Comparison of ENCODE assay signal across 30 cellular contexts in the genomic region with DNA sequence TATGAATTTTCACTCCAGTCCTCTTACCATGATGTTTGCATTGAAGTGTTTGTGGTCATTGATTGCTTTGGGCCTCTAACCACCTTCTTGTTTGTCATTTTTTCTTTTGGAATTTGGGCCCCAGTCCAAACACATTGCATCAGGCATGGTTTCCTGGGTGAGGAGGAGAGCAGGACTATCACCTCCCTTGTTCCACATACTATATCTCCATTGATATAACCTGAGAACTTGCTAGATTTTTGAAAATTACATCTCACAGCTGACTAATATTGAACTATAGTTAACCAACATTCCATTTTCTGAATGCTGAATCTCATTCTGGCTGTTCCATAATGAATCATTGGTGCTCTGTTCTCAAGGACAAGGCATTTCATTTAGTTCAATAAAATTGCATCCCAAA.
DNase-seq lines count a peak whose midpoint lies in the region; ATAC-seq, FAIRE-seq and TF ChIP-seq lines count a peak whose summit lies in the region.
"Had no signal": no experiment of that assay in that cellular context is flagged by ENCODE, and none has a peak within 500 bp of the region (broad histone marks: within the 10 kb centered on the region; RNA-seq: fewer than 3 reads in every experiment).

No MANE protein-coding gene starts in this region.

- H3K79me2 ChIP-seq in K562 (ENCODE audit: control insufficient read depth, insufficient read depth, low read length): no peaks in the 10 kb centered on the region
- no peaks in the 10 kb centered on the region for H3K79me2 ChIP-seq in HepG2 (ENCODE audit: insufficient read depth, low read length)

- H3K4me1 ChIP-seq in K562 (replicated peaks in 1 of 2; ENCODE audit: control insufficient read depth in 2 of 2, insufficient read depth in 2 of 2, low read length in 2 of 2) (no peaks in the 10 kb centered on the region; a peak in 4 of 5 replicates), HepG2 (ENCODE audit: insufficient read depth, low read length) (peaks cover 42% of the 10 kb centered on the region), spleen (peaks cover 0 to 53% (median 28%) of the 10 kb centered on the region in 6 donors)

- no TSS peak for BruUV-seq in Calu3 (replicated peaks; lab: Mats Ljungman, UMichigan)
- BruUV-seq in K562 (replicated peaks; lab: Mats Ljungman, UMichigan): no TSS peak
- BruUV-seq in HepG2 (replicated peaks; lab: Mats Ljungman, UMichigan): no TSS peak

- H3K36me3 ChIP-seq in K562 (ENCODE audit: control insufficient read depth, insufficient read depth, low read length) (no peaks in the 10 kb centered on the region), HepG2 (replicated peaks in 1 of 2; ENCODE audit: control insufficient read depth in 1 of 2, insufficient read depth in 2 of 2, low read length in 2 of 2) (no peaks in the 10 kb centered on the region), H7 (replicated peaks; ENCODE audit: control insufficient read depth, insufficient read depth, low read length) (no peaks in the 10 kb centered on the region), spleen (no peaks in the 10 kb centered on the region)
- H3K36me3 ChIP-seq: colonic mucosa, MG63, neutrophil, sigmoid colon had no signal

- H3K27me3 Mint-ChIP-seq in Calu3 (ENCODE audit: unreplicated experiment): no peaks in the 10 kb centered on the region
- H3K27me3 Mint-ChIP-seq: activated CD4-positive, alpha-beta T cell treated with anti-CD3 and anti-CD28 coated beads, Interleukin-2, amount 10 ng/mL, durations not matched to agents 7 days and 5 days; brain; CD4-positive, alpha-beta memory T cell; progenitor cell of endocrine pancreas had no signal

- no peak for TF ChIP-seq CTCF in Calu3 (IDR thresholded peaks at IDR 0.05; ENCODE audit: unreplicated experiment)
- no peak for TF ChIP-seq CTCF in K562 (IDR thresholded peaks at IDR 0.05 in 2 of 3, conservative IDR thresholded peaks at IDR 0.05 in 1 of 3; ENCODE audit: insufficient read depth in 2 of 3, low read depth in 1 of 3, low read length in 3 of 3)
- TF ChIP-seq CTCF in HepG2 (CRISPR knock-in tag; IDR thresholded peaks at IDR 0.05): no peak
- no peak for TF ChIP-seq CTCF in spleen (IDR thresholded peaks at IDR 0.05 in 8 of 11, conservative IDR thresholded peaks at IDR 0.05 in 3 of 11)

- no peak overlapping the region for H3K9ac ChIP-seq in K562 (ENCODE audit: insufficient read depth in 1 of 2, low read depth in 2 of 2, low read length in 2 of 2)
- no peak overlapping the region for H3K9ac ChIP-seq in HepG2 (ENCODE audit: insufficient read depth, low read depth, low read length)

- H3K4me2 ChIP-seq in K562 (ENCODE audit: insufficient read depth, low read length): no peak overlapping the region
- H3K4me2 ChIP-seq in HepG2 (ENCODE audit: low read depth, low read length): no peak overlapping the region

- FAIRE-seq in K562 (lab: Jason Lieb, UNC): no peak
- no peak for FAIRE-seq in HepG2 (lab: Jason Lieb, UNC)
- FAIRE-seq: A204.1, frontal cortex, GM12892 had no signal

- no peaks in the 10 kb centered on the region for H3K9me3 Mint-ChIP-seq in Calu3 (ENCODE audit: low read depth, unreplicated experiment)
- H3K9me3 Mint-ChIP-seq: activated CD4-positive, alpha-beta T cell treated with anti-CD3 and anti-CD28 coated beads, Interleukin-2, amount 10 ng/mL, durations not matched to agents 7 days and 5 days; CD4-positive, alpha-beta memory T cell had no signal

- H3K27ac ChIP-seq in K562 (ENCODE audit: extremely low read depth, low read depth, low read length): no peak overlapping the region
- no peak overlapping the region for H3K27ac ChIP-seq in HepG2 (ENCODE audit: extremely low read length, insufficient read depth, low read length)
- H3K27ac ChIP-seq in spleen: no peak overlapping the region
- H3K27ac ChIP-seq: colonic mucosa, neutrophil, sigmoid colon, testis had no signal

- H3K9me3 ChIP-seq in K562 (replicated peaks; ENCODE audit: control insufficient read depth, insufficient read depth, low read depth, low read length) (no peaks in the 10 kb centered on the region), HepG2 (ENCODE audit: low read length) (no peaks in the 10 kb centered on the region), spleen (no peaks in the 10 kb centered on the region)
- H3K9me3 ChIP-seq: colonic mucosa, MG63, neutrophil, sigmoid colon, testis had no signal

- TF ChIP-seq EP300 in K562 (IDR thresholded peaks at IDR 0.05; ENCODE audit: low read length) (no peak), HepG2 (IDR thresholded peaks at IDR 0.05; ENCODE audit: low read depth in 2 of 2, low read length in 2 of 2) (peak in 1 of 2 experiments; percentile 80; a peak in 2 of 4 replicates), HepG2 (CRISPR knock-in tag; IDR thresholded peaks at IDR 0.05; ENCODE audit: borderline replicate concordance) (no peak)

- ATAC-seq in K562 (no peak), HepG2 (no peak)
- ATAC-seq: left colon had no signal

- peaks cover 55% of the 10 kb centered on the region for H3K4me1 Mint-ChIP-seq in Calu3 (ENCODE audit: low read depth, unreplicated experiment)

- in situ Hi-C loops in K562 (cut with MboI) (no loop called here), HepG2 (cut with HindIII; ENCODE audit: extremely low pct_ligation_motif_present, low pct_unique_long_range_greater_than_20kb) (no loop called here), KBM-7 (cut with MboI; ENCODE audit: low pct_unique_long_range_greater_than_20kb, low sequenced_read_pairs) (no loop called here)

- TF ChIP-seq RAD21 in K562 (CRISPR knock-in tag; conservative IDR thresholded peaks at IDR 0.05 in 1 of 2, IDR thresholded peaks at IDR 0.05 in 1 of 2) (no peak), HepG2 (CRISPR knock-in tag; IDR thresholded peaks at IDR 0.05) (no peak)

- no peaks in the 10 kb centered on the region for H3K27me3 ChIP-seq in K562 (ENCODE audit: control insufficient read depth in 2 of 2, insufficient read depth in 2 of 2, low read length in 2 of 2)
- no peaks in the 10 kb centered on the region for H3K27me3 ChIP-seq in HepG2 (ENCODE audit: control insufficient read depth in 1 of 2, insufficient read depth in 2 of 2, low read length in 2 of 2)
- H3K27me3 ChIP-seq in H7 (ENCODE audit: control insufficient read depth, insufficient read depth, low read length): no peaks in the 10 kb centered on the region
- no peaks in the 10 kb centered on the region for H3K27me3 ChIP-seq in spleen (replicated peaks in 1 of 7)
- H3K27me3 ChIP-seq: colonic mucosa, MG63, neutrophil, sigmoid colon, testis had no signal

- no peak overlapping the region for H3K4me3 Mint-ChIP-seq in Calu3 (ENCODE audit: low read depth, unreplicated experiment)
- H3K4me3 Mint-ChIP-seq: activated CD4-positive, alpha-beta T cell treated with anti-CD3 and anti-CD28 coated beads, Interleukin-2, amount 10 ng/mL, durations not matched to agents 7 days and 5 days; brain; CD4-positive, alpha-beta memory T cell had no signal

- no peak for TF ChIP-seq POLR2A in K562 (conservative IDR thresholded peaks at IDR 0.05)
- no peak for TF ChIP-seq POLR2A in HepG2 (IDR thresholded peaks at IDR 0.05; ENCODE audit: insufficient read depth in 1 of 2, low read depth in 2 of 2, low read length in 2 of 2)
- TF ChIP-seq POLR2A in spleen (IDR thresholded peaks at IDR 0.05): no peak

- H3K27ac Mint-ChIP-seq in Calu3 (ENCODE audit: unreplicated experiment): peak overlapping the region; percentile 71
- H3K27ac Mint-ChIP-seq: activated CD4-positive, alpha-beta T cell treated with anti-CD3 and anti-CD28 coated beads, Interleukin-2, amount 10 ng/mL, durations not matched to agents 7 days and 5 days; CD4-positive, alpha-beta memory T cell; progenitor cell of endocrine pancreas had no signal

- CTCF ChIA-PET in Calu3 (lab: Charles Lee): no interaction called here
- CTCF ChIA-PET in K562 (lab: Yijun Ruan, JAX; ENCODE audit: low intra/inter-chr PET ratio): no interaction called here
- CTCF ChIA-PET in HepG2 (lab: Yijun Ruan, JAX; ENCODE audit: low intra/inter-chr PET ratio, low total read pairs): no interaction called here

- intact Hi-C loops in Calu3 (cut with micrococcal nuclease; ENCODE audit: unreplicated experiment) (no loop called here), K562 (cut with micrococcal nuclease) (no loop called here), HepG2 (cut with micrococcal nuclease; ENCODE audit: unreplicated experiment) (loop anchor here (5.0 to 10.0 kb wide), 5 partner anchors 59 to 351 kb away; no protein-coding TSS in a partner anchor), spleen (cut with DNase I; ENCODE audit: low total_unique reads) (no loop called here)

- POLR2A ChIA-PET in K562 (lab: Yijun Ruan, JAX) (no interaction called here), HepG2 (lab: Yijun Ruan, JAX) (no interaction called here)

- H3K36me3 Mint-ChIP-seq in Calu3 (ENCODE audit: insufficient read depth, unreplicated experiment): no peaks in the 10 kb centered on the region
- H3K36me3 Mint-ChIP-seq: brain had no signal

- H3K9me1 ChIP-seq in K562 (ENCODE audit: control insufficient read depth, insufficient read depth, low read length): no peaks in the 10 kb centered on the region

- H4K20me1 ChIP-seq in K562 (replicated peaks; ENCODE audit: control insufficient read depth, insufficient read depth, low read length) (no peaks in the 10 kb centered on the region), HepG2 (ENCODE audit: insufficient read depth, low read length) (no peaks in the 10 kb centered on the region)

- DNase-seq in Calu3 (peak; percentile 46), NCI-H226 (peak; percentile 68), K562 (ENCODE audit: extremely low read depth in 1 of 4, low spot score in 3 of 4) (no peak), HepG2 (ENCODE audit: low spot score) (peak; percentile 63), H7 (no peak), spleen (no peak), NCI-H748 treated with DMSO at 0.1 percent for 48 hours (lab: John Stamatoyannopoulos, UW) (no peak), KBM-7 (no peak)
- DNase-seq: activated CD4-positive, alpha-beta T cell treated with anti-CD3 and anti-CD28 coated beads, Interleukin-2, amount 10 ng/mL, durations not matched to agents 7 days and 5 days; activated naive CD4-positive, alpha-beta T cell; activated T-cell treated with anti-CD3 and anti-CD28 coated beads, Interleukin-2, amount 50 U/mL, for 48 hours; CD4-positive, alpha-beta memory T cell; colonic mucosa; DMS 273 treated with DMSO at 0.1 percent for 48 hours; IMR-90; left colon; mesendoderm; MG63; NCI-H2081; SHP77; sigmoid colon; stimulated activated CD4-positive, alpha-beta T cell treated with anti-CD3 and anti-CD28 coated beads, Interleukin-15, amount 100 ng/mL, for 24 hours; stimulated activated naive CD4-positive, alpha-beta T cell; testis had no signal

- H3K4me3 ChIP-seq in K562: no peak overlapping the region
- no peak overlapping the region for H3K4me3 ChIP-seq in HepG2 (replicated peaks in 1 of 3; ENCODE audit: insufficient read depth in 1 of 3, low read depth in 2 of 3, low read length in 3 of 3)
- H3K4me3 ChIP-seq in H7 (ENCODE audit: insufficient read depth, low read depth, low read length): no peak overlapping the region
- H3K4me3 ChIP-seq in spleen: no peak overlapping the region
- H3K4me3 ChIP-seq: colonic mucosa, MG63, sigmoid colon, testis had no signal

- H2AFZ ChIP-seq in K562 (ENCODE audit: low read depth, low read length) (no peak overlapping the region), HepG2 (ENCODE audit: low read length) (no peak overlapping the region)

TF ChIP-seq in K562, 482 proteins besides CTCF, POLR2A, EP300 and RAD21 (continues in another document):
- TF ChIP-seq ZNF717 (CRISPR knock-in tag; IDR thresholded peaks at IDR 0.05): no peak

Comparison
In these comparisons a context has a peak if more than half of its experiments do, and no peak if none do; other contexts are left out.
1. DNase-seq: peak in Calu3 (single experiment), NCI-H226 (single experiment) and HepG2 (single experiment); none in K562 (0 of 4), H7 (single experiment), spleen (single experiment), NCI-H748 treated with DMSO at 0.1 percent for 48 hours (single experiment) and KBM-7 (single experiment).